Comparison of ENCODE assay signal across 12 cellular contexts in the genomic region with DNA sequence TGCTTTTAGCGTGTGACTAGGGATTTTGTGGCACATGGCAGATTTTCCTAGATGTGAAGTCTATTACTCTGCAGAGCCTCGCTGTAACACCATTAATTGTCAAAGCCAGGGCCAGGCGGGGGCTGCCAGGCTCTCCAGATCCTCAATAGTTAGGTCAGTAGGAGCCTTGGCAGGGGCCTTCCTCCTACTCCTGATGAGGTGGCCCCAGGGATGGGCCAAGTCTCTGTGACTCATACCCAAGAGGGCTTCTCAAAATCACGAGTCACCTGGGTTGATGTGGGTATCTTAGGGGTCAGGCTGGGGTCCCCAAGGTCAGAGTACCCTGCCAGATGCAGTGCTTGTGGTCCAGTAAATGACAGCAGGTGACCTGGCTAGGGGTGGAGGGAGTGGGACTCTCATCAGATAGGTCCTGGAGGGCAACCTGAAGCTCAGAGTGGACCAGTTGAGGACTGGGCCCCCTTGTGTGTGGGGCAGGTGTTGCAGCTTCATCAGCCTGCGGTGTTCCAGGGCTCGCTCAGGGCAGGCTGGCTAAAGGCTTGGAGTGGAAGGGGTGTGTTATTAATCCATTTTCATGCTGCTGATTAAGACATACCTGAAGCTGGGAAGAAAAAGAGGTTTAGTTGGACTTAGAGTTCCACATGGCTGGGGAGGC.
DNase-seq lines count a peak whose midpoint lies in the region; ATAC-seq and TF ChIP-seq lines count a peak whose summit lies in the region.
"Had no signal": no experiment of that assay in that cellular context is flagged by ENCODE, and none has a peak within 500 bp of the region (broad histone marks: within the 10 kb centered on the region; RNA-seq: fewer than 3 reads in every experiment).

No MANE protein-coding gene starts in this region.

- no peak overlapping the region for H3K4me3 Mint-ChIP-seq in stimulated activated effector memory CD8-positive, alpha-beta T cell treated with anti-CD3 and anti-CD28 coated beads, Interleukin-12 subunit alpha, Interleukin-12 subunit beta, amount 100 ng/mL, for 72 hours
- H3K4me3 Mint-ChIP-seq: brain; stimulated activated naive CD8-positive, alpha-beta T cell treated with anti-CD3 and anti-CD28 coated beads, Interleukin-15, Interleukin-2, amounts not matched to agents 100 ng/mL and 50 ng/mL, for 24 hours had no signal

- H4K20me1 ChIP-seq in OCI-LY7 (ENCODE audit: insufficient read depth, low read length): no peaks in the 10 kb centered on the region

- no peaks in the 10 kb centered on the region for H3K9me3 ChIP-seq in OCI-LY7 (ENCODE audit: low read length)

- POLR2A ChIA-PET in OCI-LY7 (lab: Charles Lee): interaction anchor here (0.6 kb wide), 1 partner anchor 583 kb away, joined by 3 read pairs; no protein-coding TSS in a partner anchor

- H3K27ac Mint-ChIP-seq in stimulated activated effector memory CD8-positive, alpha-beta T cell treated with anti-CD3 and anti-CD28 coated beads, Interleukin-12 subunit alpha, Interleukin-12 subunit beta, amount 100 ng/mL, for 72 hours: no peak overlapping the region
- H3K27ac Mint-ChIP-seq: stimulated activated naive CD8-positive, alpha-beta T cell treated with anti-CD3 and anti-CD28 coated beads, Interleukin-15, Interleukin-2, amounts not matched to agents 100 ng/mL and 50 ng/mL, for 24 hours had no signal

- TF ChIP-seq CTCF in OCI-LY7 (conservative IDR thresholded peaks at IDR 0.05; ENCODE audit: low read length) (peak; percentile 34; the same call in 1 of the 2 replicates), fibroblast of villous mesenchyme (IDR thresholded peaks at IDR 0.05; ENCODE audit: insufficient read depth, low read depth, low read length) (peak; percentile 19)

- no peak overlapping the region for H3K4me3 ChIP-seq in OCI-LY7 (ENCODE audit: low read depth, low read length, poor library complexity, severe bottlenecking)
- H3K4me3 ChIP-seq in fibroblast of villous mesenchyme (ENCODE audit: low read depth, low read length): no peak overlapping the region

- peak; percentile 24 for ATAC-seq in stimulated activated effector memory CD8-positive, alpha-beta T cell treated with anti-CD3 and anti-CD28 coated beads, Interleukin-12 subunit alpha, Interleukin-12 subunit beta, amount 100 ng/mL, for 72 hours
- ATAC-seq in HG03520 (IDR thresholded peaks at IDR 0.05; ENCODE audit: unreplicated experiment) (no peak), GM21515 (IDR thresholded peaks at IDR 0.05; ENCODE audit: unreplicated experiment) (no peak)

- H3K4me1 ChIP-seq in OCI-LY7 (ENCODE audit: insufficient read depth, low read length, poor library complexity, severe bottlenecking): no peaks in the 10 kb centered on the region

- no peaks in the 10 kb centered on the region for H3K36me3 Mint-ChIP-seq in stimulated activated effector memory CD8-positive, alpha-beta T cell treated with anti-CD3 and anti-CD28 coated beads, Interleukin-12 subunit alpha, Interleukin-12 subunit beta, amount 100 ng/mL, for 72 hours
- H3K36me3 Mint-ChIP-seq: brain had no signal

- BruUV-seq in OCI-LY7 (replicated peaks; lab: Mats Ljungman, UMichigan): no TSS peak

- intact Hi-C loops in OCI-LY7 (cut with micrococcal nuclease; ENCODE audit: unreplicated experiment): no loop called here

- H3K9me2 ChIP-seq in OCI-LY7 (ENCODE audit: insufficient read depth, low read length): no peaks in the 10 kb centered on the region

- no peaks in the 10 kb centered on the region for H3K36me3 ChIP-seq in OCI-LY7 (ENCODE audit: insufficient read depth, low read length)

- no peak overlapping the region for H2AFZ ChIP-seq in OCI-LY7 (ENCODE audit: low read length)

- H3K79me2 ChIP-seq in OCI-LY7 (ENCODE audit: insufficient read depth, low read depth, low read length): no peaks in the 10 kb centered on the region

- peak; percentile 6 for DNase-seq in activated CD4-positive, alpha-beta T cell treated with anti-CD3 and anti-CD28 coated beads for 48 hours
- DNase-seq in activated CD4-positive, alpha-beta T cell treated with anti-CD3 and anti-CD28 coated beads for 4 hours: no peak
- DNase-seq in OCI-LY7 (ENCODE audit: low spot score) (peak; percentile 8), fibroblast of villous mesenchyme (ENCODE audit: low read depth) (no peak), SKM-1 (lab: John Stamatoyannopoulos, UW; ENCODE audit: unreplicated experiment) (no peak)
- DNase-seq in stimulated activated effector memory CD8-positive, alpha-beta T cell treated with anti-CD3 and anti-CD28 coated beads, Interleukin-12 subunit alpha, Interleukin-12 subunit beta, amount 100 ng/mL, for 72 hours (ENCODE audit: low spot score in 2 of 2): no peak
- DNase-seq: NCI-H2029, SW 1271 had no signal

- H3K27ac ChIP-seq in OCI-LY7 (ENCODE audit: low read depth, low read length, poor library complexity, severe bottlenecking): no peak overlapping the region

- no peaks in the 10 kb centered on the region for H3K4me1 Mint-ChIP-seq in stimulated activated effector memory CD8-positive, alpha-beta T cell treated with anti-CD3 and anti-CD28 coated beads, Interleukin-12 subunit alpha, Interleukin-12 subunit beta, amount 100 ng/mL, for 72 hours

- no peaks in the 10 kb centered on the region for H3K9me3 Mint-ChIP-seq in stimulated activated effector memory CD8-positive, alpha-beta T cell treated with anti-CD3 and anti-CD28 coated beads, Interleukin-12 subunit alpha, Interleukin-12 subunit beta, amount 100 ng/mL, for 72 hours
- H3K9me3 Mint-ChIP-seq: brain; stimulated activated naive CD8-positive, alpha-beta T cell treated with anti-CD3 and anti-CD28 coated beads, Interleukin-15, Interleukin-2, amounts not matched to agents 100 ng/mL and 50 ng/mL, for 24 hours had no signal

- no peak overlapping the region for H3K4me2 ChIP-seq in OCI-LY7 (ENCODE audit: low read length)

- CTCF ChIA-PET in OCI-LY7 (lab: Charles Lee; ENCODE audit: unreplicated experiment): no interaction called here

Comparison
In these comparisons a context has a peak if more than half of its experiments do, and no peak if none do; other contexts are left out.
1. DNase-seq: peak in activated CD4-positive, alpha-beta T cell treated with anti-CD3 and anti-CD28 coated beads for 48 hours (single experiment) and OCI-LY7 (single experiment); none in activated CD4-positive, alpha-beta T cell treated with anti-CD3 and anti-CD28 coated beads for 4 hours (0 of 2), fibroblast of villous mesenchyme (single experiment), stimulated activated effector memory CD8-positive, alpha-beta T cell treated with anti-CD3 and anti-CD28 coated beads, Interleukin-12 subunit alpha, Interleukin-12 subunit beta, amount 100 ng/mL, for 72 hours (0 of 2) and SKM-1 (single experiment).